Comparison of ENCODE assay signal across 17 cellular contexts in the genomic region with DNA sequence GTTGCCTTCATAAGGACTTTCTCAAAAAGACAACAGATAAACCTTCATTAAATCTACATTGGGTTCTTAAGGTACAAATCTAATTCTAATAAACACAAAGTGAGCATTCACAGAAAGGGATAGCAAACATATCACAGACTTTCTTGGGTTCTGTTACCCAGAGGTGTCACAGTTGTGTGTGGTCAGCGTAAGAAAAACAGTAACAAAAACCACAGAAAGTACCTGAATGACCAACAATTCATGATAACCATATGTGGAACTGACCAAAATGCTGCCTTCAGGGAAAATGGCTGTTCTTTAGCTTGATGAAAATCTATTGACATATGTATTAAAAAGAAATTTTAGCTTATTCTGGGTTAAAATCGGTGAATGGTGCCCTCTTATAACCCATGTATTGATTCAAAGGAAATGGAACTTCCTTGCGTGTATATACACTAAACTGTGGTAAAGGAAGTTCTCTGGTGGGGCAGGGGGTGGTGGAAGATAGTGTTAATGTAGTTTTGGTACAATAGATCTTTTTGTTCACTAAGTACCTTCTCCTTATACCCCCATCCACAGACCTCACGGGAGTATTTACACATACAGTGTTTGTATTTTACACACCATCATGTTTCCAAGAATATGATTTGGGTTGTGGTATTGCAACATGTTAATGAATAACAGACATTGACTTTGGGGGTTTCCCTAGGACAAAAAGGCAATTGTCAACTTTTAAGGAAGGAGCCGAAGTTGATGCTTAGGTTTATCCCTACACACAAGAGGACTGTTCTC.
DNase-seq lines count a peak whose midpoint lies in the region; ATAC-seq and TF ChIP-seq lines count a peak whose summit lies in the region.
"Had no signal": no experiment of that assay in that cellular context is flagged by ENCODE, and none has a peak within 500 bp of the region (broad histone marks: within the 10 kb centered on the region; RNA-seq: fewer than 3 reads in every experiment).

No MANE protein-coding gene starts in this region.

- TF ChIP-seq CTCF in hepatocyte (IDR thresholded peaks at IDR 0.05; ENCODE audit: poor library complexity) (no peak), neural progenitor cell (IDR thresholded peaks at IDR 0.05) (no peak)

- peak; percentile 94 for ATAC-seq in GM18498 (IDR thresholded peaks at IDR 0.05; ENCODE audit: unreplicated experiment)
- ATAC-seq in GM19468 (IDR thresholded peaks at IDR 0.05; ENCODE audit: extremely low read depth, unreplicated experiment): peak; percentile 73
- peak; percentile 98 for ATAC-seq in HG03064 (IDR thresholded peaks at IDR 0.05; ENCODE audit: low read depth, unreplicated experiment)

- H3K4me3 ChIP-seq in hepatocyte (no peak overlapping the region), neural progenitor cell (no peak overlapping the region)
- H3K4me3 ChIP-seq: adrenal gland, colonic mucosa, skin epidermis had no signal

- H3K27me3 ChIP-seq in hepatocyte (no peaks in the 10 kb centered on the region), neural progenitor cell (no peaks in the 10 kb centered on the region)
- H3K27me3 ChIP-seq: adrenal gland, colonic mucosa had no signal

- no peak overlapping the region for H2AFZ ChIP-seq in hepatocyte
- H2AFZ ChIP-seq in neural progenitor cell (replicated peaks): no peak overlapping the region

- no peaks in the 10 kb centered on the region for H3K9me2 ChIP-seq in hepatocyte (replicated peaks; ENCODE audit: insufficient read depth)

- no peaks in the 10 kb centered on the region for H3F3A ChIP-seq in neural progenitor cell (ENCODE audit: low read depth)

- peaks cover 10% of the 10 kb centered on the region for H3K36me3 Mint-ChIP-seq in neural progenitor cell

- no peak overlapping the region for H3K9ac ChIP-seq in neural progenitor cell

- no peak overlapping the region for H3K27ac Mint-ChIP-seq in neural progenitor cell
- H3K27ac Mint-ChIP-seq: H9, nephron, type B pancreatic cell had no signal

- H3K27me3 Mint-ChIP-seq in neural progenitor cell (ENCODE audit: insufficient read depth, low read depth): no peaks in the 10 kb centered on the region

- no peaks in the 10 kb centered on the region for H3K36me3 ChIP-seq in hepatocyte (replicated peaks; ENCODE audit: insufficient read depth, low read depth)
- no peaks in the 10 kb centered on the region for H3K36me3 ChIP-seq in neural progenitor cell
- H3K36me3 ChIP-seq: adrenal gland, colonic mucosa had no signal

- WGBS in hepatocyte (ENCODE audit: low lambda C conversion rate, missing lambda C conversion rate): 63% methylated on average over 5 of the region's 5 CpGs

- H3K27ac ChIP-seq in hepatocyte (no peak overlapping the region), neural progenitor cell (no peak overlapping the region)
- H3K27ac ChIP-seq: adrenal gland, colonic mucosa, skin epidermis had no signal

- H3K4me3 Mint-ChIP-seq in neural progenitor cell: no peak overlapping the region
- H3K4me3 Mint-ChIP-seq: H9, nephron, type B pancreatic cell had no signal

- DNase-seq in SW480 (ENCODE audit: low spot score) (peak; percentile 40), hepatocyte (ENCODE audit: low spot score) (no peak), neural progenitor cell (ENCODE audit: low spot score) (no peak), NCI-H774 (lab: John Stamatoyannopoulos, UW) (no peak)
- DNase-seq in activated CD8-positive, alpha-beta memory T cell treated with anti-CD3 and anti-CD28 coated beads, Interleukin-2, amount 50 U/mL, for 48 hours: no peak
- DNase-seq: adrenal gland, colonic mucosa, H9, islet precursor cell, NCI-H2029 treated with DMSO at 0.1 percent for 48 hours, T-helper 9 cell had no signal

- H3K9me3 ChIP-seq in hepatocyte (ENCODE audit: low read depth) (no peaks in the 10 kb centered on the region), neural progenitor cell (ENCODE audit: low read depth) (no peaks in the 10 kb centered on the region)
- H3K9me3 ChIP-seq: adrenal gland, colonic mucosa had no signal

- H3K4me2 ChIP-seq in hepatocyte (no peak overlapping the region), neural progenitor cell (no peak overlapping the region)

- H3K9me3 Mint-ChIP-seq in neural progenitor cell: peaks cover 18% of the 10 kb centered on the region
- H3K9me3 Mint-ChIP-seq: H9 had no signal

- no peaks in the 10 kb centered on the region for H3K79me2 ChIP-seq in hepatocyte
- H3K79me2 ChIP-seq in neural progenitor cell (ENCODE audit: low read depth): no peaks in the 10 kb centered on the region

- peaks cover 6% of the 10 kb centered on the region for H3K4me1 Mint-ChIP-seq in neural progenitor cell
- H3K4me1 Mint-ChIP-seq: H9, nephron had no signal

- no peaks in the 10 kb centered on the region for H3K4me1 ChIP-seq in hepatocyte (ENCODE audit: insufficient read depth)
- H3K4me1 ChIP-seq in neural progenitor cell: no peaks in the 10 kb centered on the region
- H3K4me1 ChIP-seq: adrenal gland, colonic mucosa had no signal

- H4K20me1 ChIP-seq in hepatocyte (ENCODE audit: insufficient read depth, poor library complexity, severe bottlenecking) (no peaks in the 10 kb centered on the region), neural progenitor cell (ENCODE audit: low read depth) (no peaks in the 10 kb centered on the region)
